ENCODE assay signal across 1 cellular context in the genomic region with DNA sequence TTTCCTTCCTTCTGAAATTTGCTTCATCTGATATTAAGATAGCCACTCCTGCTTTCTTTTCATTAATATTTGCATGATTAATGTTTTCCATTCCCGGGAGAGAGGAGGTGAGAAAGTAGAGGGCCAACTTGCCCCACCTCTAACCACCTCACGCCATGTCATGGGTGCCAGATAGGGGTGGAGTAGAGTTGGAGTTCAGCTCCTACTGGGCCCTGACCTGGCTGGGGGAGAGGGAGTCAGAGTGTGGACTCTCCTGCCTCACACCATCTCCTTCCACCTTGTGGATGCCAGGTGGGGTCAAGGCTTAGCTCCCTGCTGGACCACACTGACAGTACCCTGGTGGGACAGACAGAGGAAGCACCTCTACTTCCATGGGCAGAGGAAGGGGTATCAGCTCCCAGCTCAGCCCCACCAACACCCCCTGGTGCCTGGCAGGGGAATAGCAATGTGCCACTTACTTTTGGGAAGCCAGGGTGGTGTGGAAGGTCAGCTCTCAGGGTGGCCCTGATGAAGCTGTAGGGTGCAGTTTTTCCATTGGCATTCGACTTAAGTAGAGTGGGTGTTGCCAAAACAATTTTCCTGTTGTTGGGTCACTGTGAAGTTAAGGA.
TF ChIP-seq lines count a peak whose summit lies in the region.

No MANE protein-coding gene starts in this region.

TF ChIP-seq in K562, 482 proteins besides CTCF, POLR2A, EP300 and RAD21:
- TF ChIP-seq NFYB (IDR thresholded peaks at IDR 0.05; ENCODE audit: extremely low read depth, insufficient read length): no peak
- no peak for TF ChIP-seq CSDE1 (IDR thresholded peaks at IDR 0.05)
- TF ChIP-seq, protein P1, sequence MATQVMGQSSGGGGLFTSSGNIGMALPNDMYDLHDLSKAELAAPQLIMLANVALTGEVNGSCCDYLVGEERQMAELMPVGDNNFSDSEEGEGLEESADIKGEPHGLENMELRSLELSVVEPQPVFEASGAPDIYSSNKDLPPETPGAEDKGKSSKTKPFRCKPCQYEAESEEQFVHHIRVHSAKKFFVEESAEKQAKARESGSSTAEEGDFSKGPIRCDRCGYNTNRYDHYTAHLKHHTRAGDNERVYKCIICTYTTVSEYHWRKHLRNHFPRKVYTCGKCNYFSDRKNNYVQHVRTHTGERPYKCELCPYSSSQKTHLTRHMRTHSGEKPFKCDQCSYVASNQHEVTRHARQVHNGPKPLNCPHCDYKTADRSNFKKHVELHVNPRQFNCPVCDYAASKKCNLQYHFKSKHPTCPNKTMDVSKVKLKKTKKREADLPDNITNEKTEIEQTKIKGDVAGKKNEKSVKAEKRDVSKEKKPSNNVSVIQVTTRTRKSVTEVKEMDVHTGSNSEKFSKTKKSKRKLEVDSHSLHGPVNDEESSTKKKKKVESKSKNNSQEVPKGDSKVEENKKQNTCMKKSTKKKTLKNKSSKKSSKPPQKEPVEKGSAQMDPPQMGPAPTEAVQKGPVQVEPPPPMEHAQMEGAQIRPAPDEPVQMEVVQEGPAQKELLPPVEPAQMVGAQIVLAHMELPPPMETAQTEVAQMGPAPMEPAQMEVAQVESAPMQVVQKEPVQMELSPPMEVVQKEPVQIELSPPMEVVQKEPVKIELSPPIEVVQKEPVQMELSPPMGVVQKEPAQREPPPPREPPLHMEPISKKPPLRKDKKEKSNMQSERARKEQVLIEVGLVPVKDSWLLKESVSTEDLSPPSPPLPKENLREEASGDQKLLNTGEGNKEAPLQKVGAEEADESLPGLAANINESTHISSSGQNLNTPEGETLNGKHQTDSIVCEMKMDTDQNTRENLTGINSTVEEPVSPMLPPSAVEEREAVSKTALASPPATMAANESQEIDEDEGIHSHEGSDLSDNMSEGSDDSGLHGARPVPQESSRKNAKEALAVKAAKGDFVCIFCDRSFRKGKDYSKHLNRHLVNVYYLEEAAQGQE (CRISPR knock-in tag; IDR thresholded peaks at IDR 0.05; ENCODE audit: low read depth): no peak
- no peak for TF ChIP-seq TRIM24 (IDR thresholded peaks at IDR 0.05)
- TF ChIP-seq, protein P2, sequence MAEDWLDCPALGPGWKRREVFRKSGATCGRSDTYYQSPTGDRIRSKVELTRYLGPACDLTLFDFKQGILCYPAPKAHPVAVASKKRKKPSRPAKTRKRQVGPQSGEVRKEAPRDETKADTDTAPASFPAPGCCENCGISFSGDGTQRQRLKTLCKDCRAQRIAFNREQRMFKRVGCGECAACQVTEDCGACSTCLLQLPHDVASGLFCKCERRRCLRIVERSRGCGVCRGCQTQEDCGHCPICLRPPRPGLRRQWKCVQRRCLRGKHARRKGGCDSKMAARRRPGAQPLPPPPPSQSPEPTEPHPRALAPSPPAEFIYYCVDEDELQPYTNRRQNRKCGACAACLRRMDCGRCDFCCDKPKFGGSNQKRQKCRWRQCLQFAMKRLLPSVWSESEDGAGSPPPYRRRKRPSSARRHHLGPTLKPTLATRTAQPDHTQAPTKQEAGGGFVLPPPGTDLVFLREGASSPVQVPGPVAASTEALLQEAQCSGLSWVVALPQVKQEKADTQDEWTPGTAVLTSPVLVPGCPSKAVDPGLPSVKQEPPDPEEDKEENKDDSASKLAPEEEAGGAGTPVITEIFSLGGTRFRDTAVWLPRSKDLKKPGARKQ (CRISPR knock-in tag; IDR thresholded peaks at IDR 0.05): no peak
- no peak for TF ChIP-seq ZNF324 (CRISPR knock-in tag; IDR thresholded peaks at IDR 0.05)
- TF ChIP-seq, protein P3, sequence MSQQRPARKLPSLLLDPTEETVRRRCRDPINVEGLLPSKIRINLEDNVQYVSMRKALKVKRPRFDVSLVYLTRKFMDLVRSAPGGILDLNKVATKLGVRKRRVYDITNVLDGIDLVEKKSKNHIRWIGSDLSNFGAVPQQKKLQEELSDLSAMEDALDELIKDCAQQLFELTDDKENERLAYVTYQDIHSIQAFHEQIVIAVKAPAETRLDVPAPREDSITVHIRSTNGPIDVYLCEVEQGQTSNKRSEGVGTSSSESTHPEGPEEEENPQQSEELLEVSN (IDR thresholded peaks at IDR 0.05; ENCODE audit: borderline replicate concordance in 1 of 2, extremely low read depth in 1 of 2, insufficient read depth in 1 of 2, insufficient read length in 1 of 2, low read depth in 1 of 2, low read length in 1 of 2, poor library complexity in 1 of 2, severe bottlenecking in 1 of 2): no peak
